24 cellular contexts compared by ENCODE assay signal in genomic region chr18:44770641-44771040, GRCh38.
"Had no signal": no experiment of that assay in that cellular context is flagged by ENCODE, and none has a peak within 500 bp of the region (broad histone marks: within the 10 kb centered on the region; RNA-seq: fewer than 3 reads in every experiment).

No MANE protein-coding gene starts in this region.

- H3K9me3 ChIP-seq: lower lobe of right lung, ovary, psoas muscle, sigmoid colon, suprapubic skin, transverse colon, vagina had no signal

- H3K36me3 ChIP-seq: lower lobe of right lung, ovary, sigmoid colon, suprapubic skin, transverse colon, vagina had no signal

- H3K27ac Mint-ChIP-seq: effector memory CD8-positive, alpha-beta T cell; stimulated activated naive CD8-positive, alpha-beta T cell treated with anti-CD3 and anti-CD28 coated beads, Interleukin-15, amount 100 ng/mL, for 72 hours had no signal

- H3K4me3 Mint-ChIP-seq: effector memory CD8-positive, alpha-beta T cell; immature natural killer cell; natural killer cell treated with Interleukin-12 subunit alpha and Interleukin-12 subunit beta and Interleukin-15 and Interleukin-18, amount 100 ng/mL, for 72 hours; stimulated activated naive CD8-positive, alpha-beta T cell treated with anti-CD3 and anti-CD28 coated beads, Interleukin-15, amount 100 ng/mL, for 72 hours had no signal

- H3K4me3 ChIP-seq: coronary artery, lower lobe of right lung, ovary, psoas muscle, sigmoid colon, suprapubic skin, transverse colon, vagina had no signal

- ATAC-seq: effector memory CD8-positive, alpha-beta T cell; left colon; lower lobe of right lung; natural killer cell treated with Interleukin-12 subunit alpha and Interleukin-12 subunit beta and Interleukin-15 and Interleukin-18, amount 100 ng/mL, for 72 hours; psoas muscle; stimulated activated naive CD8-positive, alpha-beta T cell treated with anti-CD3 and anti-CD28 coated beads, Interleukin-15, amount 100 ng/mL, for 72 hours had no signal

- H3K27me3 ChIP-seq: ovary, sigmoid colon, suprapubic skin, transverse colon, vagina had no signal

- H3K27me3 Mint-ChIP-seq: effector memory CD8-positive, alpha-beta T cell; natural killer cell treated with Interleukin-12 subunit alpha and Interleukin-12 subunit beta and Interleukin-15 and Interleukin-18, amount 100 ng/mL, for 72 hours had no signal

- DNase-seq: dermis blood vessel endothelial cell; effector memory CD8-positive, alpha-beta T cell; hypothalamus; immature natural killer cell; islet precursor cell; kidney glomerular epithelial cell; left colon; left ventricle myocardium superior; lower lobe of right lung; occipital lobe; ovary; posterior cingulate gyrus; psoas muscle; right cardiac atrium; sigmoid colon; stimulated activated CD4-positive, alpha-beta T cell treated with anti-CD3 and anti-CD28 coated beads, Interleukin-2, amount 100 ng/mL, for 24 hours; stimulated activated CD4-positive, alpha-beta T cell treated with anti-CD3 and anti-CD28 coated beads, Interleukin-4, amount 100 ng/mL, for 4 hours; stimulated activated naive CD4-positive, alpha-beta T cell; stimulated activated naive CD8-positive, alpha-beta T cell treated with anti-CD3 and anti-CD28 coated beads, Interleukin-15, amount 100 ng/mL, for 72 hours; transverse colon had no signal

- H3K9me3 Mint-ChIP-seq: effector memory CD8-positive, alpha-beta T cell; immature natural killer cell; natural killer cell treated with Interleukin-12 subunit alpha and Interleukin-12 subunit beta and Interleukin-15 and Interleukin-18, amount 100 ng/mL, for 72 hours; stimulated activated naive CD8-positive, alpha-beta T cell treated with anti-CD3 and anti-CD28 coated beads, Interleukin-15, amount 100 ng/mL, for 72 hours had no signal

- H3K27ac ChIP-seq: lower lobe of right lung, ovary, psoas muscle, suprapubic skin had no signal
